17 cellular contexts compared by ENCODE assay signal in genomic region chr20:4120921-4121321, GRCh38. TPM values are rescaled to one million over a fixed set of nuclear protein-coding genes. Genes with fewer than 3 reads are reported as not detected.
DNase-seq lines count a peak whose midpoint lies in the region; ATAC-seq, FAIRE-seq and TF ChIP-seq lines count a peak whose summit lies in the region.
"Had no signal": no experiment of that assay in that cellular context is flagged by ENCODE, and none has a peak within 500 bp of the region (broad histone marks: within the 10 kb centered on the region; RNA-seq: fewer than 3 reads in every experiment).

No MANE protein-coding gene starts in this region.

- in situ Hi-C loops in HepG2 (cut with HindIII; ENCODE audit: extremely low pct_ligation_motif_present, low pct_unique_long_range_greater_than_20kb): no loop called here

- no TSS peak for BruUV-seq in HepG2 (replicated peaks; lab: Mats Ljungman, UMichigan)

- peak overlapping the region; percentile 65 for H2AK5ac ChIP-seq in mesendoderm (ENCODE audit: low read length)

- H3K56ac ChIP-seq in mesendoderm (ENCODE audit: low read length): no peak overlapping the region

- no peak overlapping the region for H3K4ac ChIP-seq in mesendoderm (ENCODE audit: low read depth, low read length)

- H4K8ac ChIP-seq in mesendoderm (ENCODE audit: low read depth, low read length): no peak overlapping the region

- no peak overlapping the region for H2AFZ ChIP-seq in HepG2 (ENCODE audit: low read length)
- H2AFZ ChIP-seq: GM23248 had no signal

- no peak overlapping the region for H2BK120ac ChIP-seq in mesendoderm (ENCODE audit: low read depth, low read length)

- no peak for TF ChIP-seq POLR2A in HepG2 (IDR thresholded peaks at IDR 0.05; ENCODE audit: insufficient read depth in 1 of 2, low read depth in 2 of 2, low read length in 2 of 2)

- H4K20me1 ChIP-seq in HepG2 (ENCODE audit: insufficient read depth, low read length): no peaks in the 10 kb centered on the region

- no peak overlapping the region for H3K23ac ChIP-seq in mesendoderm (ENCODE audit: low read length)

- no peaks in the 10 kb centered on the region for H3K9me3 ChIP-seq in liver (ENCODE audit: control insufficient read depth in 4 of 4, low read length in 3 of 4)
- H3K9me3 ChIP-seq in HepG2 (ENCODE audit: low read length): no peaks in the 10 kb centered on the region

- no peak for TF ChIP-seq CTCF in liver (IDR thresholded peaks at IDR 0.05; ENCODE audit: low read depth, low read length, missing input control)
- TF ChIP-seq CTCF in HepG2 (CRISPR knock-in tag; IDR thresholded peaks at IDR 0.05): no peak

- H3K27me3 ChIP-seq in liver (ENCODE audit: control insufficient read depth in 4 of 4, insufficient read depth in 4 of 4, low read length in 3 of 4): peaks cover 0 to 2% (median 0%) of the 10 kb centered on the region in 4 donors
- peaks cover 0 to 3% of the 10 kb centered on the region in 2 experiments; a peak in 2 of 5 replicates for H3K27me3 ChIP-seq in HepG2 (ENCODE audit: control insufficient read depth in 1 of 2, insufficient read depth in 2 of 2, low read length in 2 of 2)
- no peaks in the 10 kb centered on the region for H3K27me3 ChIP-seq in mesendoderm (ENCODE audit: insufficient read depth, low read length, poor library complexity)

- H3K27ac ChIP-seq in liver (ENCODE audit: low read depth in 1 of 2, low read length in 2 of 2) (no peak overlapping the region), HepG2 (ENCODE audit: extremely low read length, insufficient read depth, low read length) (no peak overlapping the region), mesendoderm (ENCODE audit: low read depth, low read length) (no peak overlapping the region)
- H3K27ac ChIP-seq: GM23248 had no signal

- DNase-seq in HepG2 (ENCODE audit: low spot score) (no peak), dermis blood vessel endothelial cell (peak; percentile 85), mesendoderm (no peak), NCI-H1436 treated with DMSO at 0.1 percent for 48 hours (lab: John Stamatoyannopoulos, UW) (no peak), NCI-H1417 treated with DMSO at 0.1 percent for 48 hours (lab: John Stamatoyannopoulos, UW) (no peak), kidney tubule cell (ENCODE audit: low spot score) (no peak)
- DNase-seq: AML-193, DMS79, GDM1, GM23248, NCI-H1694, NCI-H2107, NCI-H345 had no signal

- 63% methylated on average over 11 of the region's 11 CpGs for WGBS in liver
- 55% methylated on average over 11 of the region's 11 CpGs for WGBS in HepG2 (ENCODE audit: low lambda C conversion rate)
- whole genome bisulfite sequencing in mesendoderm (ENCODE audit: extremely low coverage, insufficient coverage, low lambda C conversion rate): no CpG with 5 or more reads among the region's 11 CpGs

- H3K4me1 ChIP-seq in liver (ENCODE audit: control insufficient read depth in 4 of 4, insufficient read depth in 4 of 4, low read length in 3 of 4) (no peaks in the 10 kb centered on the region), HepG2 (ENCODE audit: insufficient read depth, low read length) (peaks cover 18% of the 10 kb centered on the region), mesendoderm (ENCODE audit: control insufficient read depth, low read depth, low read length) (no peaks in the 10 kb centered on the region)

- FAIRE-seq in HepG2 (lab: Jason Lieb, UNC): no peak
- FAIRE-seq: GM12892 had no signal

- H3K9ac ChIP-seq in liver (ENCODE audit: low read depth in 1 of 2, low read length in 2 of 2) (no peak overlapping the region), HepG2 (ENCODE audit: insufficient read depth, low read depth, low read length) (no peak overlapping the region), mesendoderm (ENCODE audit: low read length) (no peak overlapping the region)
- H3K9ac ChIP-seq: GM23248 had no signal

- intact Hi-C loops in HepG2 (cut with micrococcal nuclease; ENCODE audit: unreplicated experiment): no loop called here

- no peak overlapping the region for H3K18ac ChIP-seq in mesendoderm (ENCODE audit: low read length)

- no peak overlapping the region for H2BK15ac ChIP-seq in mesendoderm (replicated peaks; ENCODE audit: low read depth)

- TF ChIP-seq EP300 in HepG2 (IDR thresholded peaks at IDR 0.05; ENCODE audit: low read depth in 2 of 2, low read length in 2 of 2) (no peak), HepG2 (CRISPR knock-in tag; IDR thresholded peaks at IDR 0.05; ENCODE audit: borderline replicate concordance) (no peak)

- CTCF ChIA-PET in HepG2 (lab: Yijun Ruan, JAX; ENCODE audit: low intra/inter-chr PET ratio, low total read pairs): no interaction called here

- H3K79me2 ChIP-seq in HepG2 (ENCODE audit: insufficient read depth, low read length) (no peaks in the 10 kb centered on the region), mesendoderm (ENCODE audit: control insufficient read depth, insufficient read depth, low read length) (no peaks in the 10 kb centered on the region)

- H3K36me3 ChIP-seq in liver (ENCODE audit: control insufficient read depth in 4 of 4, insufficient read depth in 3 of 4, low read depth in 1 of 4, low read length in 3 of 4): no peaks in the 10 kb centered on the region
- no peaks in the 10 kb centered on the region for H3K36me3 ChIP-seq in HepG2 (replicated peaks in 1 of 2; ENCODE audit: control insufficient read depth in 1 of 2, insufficient read depth in 2 of 2, low read length in 2 of 2)
- no peaks in the 10 kb centered on the region for H3K36me3 ChIP-seq in mesendoderm (ENCODE audit: control insufficient read depth, insufficient read depth, low read length)

- no peak overlapping the region for H3K4me3 ChIP-seq in liver (ENCODE audit: low read depth in 1 of 3, low read length in 3 of 3)
- no peak overlapping the region for H3K4me3 ChIP-seq in HepG2 (replicated peaks in 1 of 3; ENCODE audit: insufficient read depth in 1 of 3, low read depth in 2 of 3, low read length in 3 of 3)
- H3K4me3 ChIP-seq in mesendoderm (ENCODE audit: low read length): no peak overlapping the region
- H3K4me3 ChIP-seq: GM23248 had no signal

- POLR2A ChIA-PET in HepG2 (lab: Yijun Ruan, JAX): no interaction called here

- no peak overlapping the region for H2BK5ac ChIP-seq in mesendoderm (ENCODE audit: low read length)

- H4K5ac ChIP-seq in mesendoderm (ENCODE audit: low read length): no peak overlapping the region

- H3K79me1 ChIP-seq in mesendoderm (ENCODE audit: low read length): no peaks in the 10 kb centered on the region

- TF ChIP-seq RAD21 in liver (IDR thresholded peaks at IDR 0.05): no peak
- TF ChIP-seq RAD21 in HepG2 (CRISPR knock-in tag; IDR thresholded peaks at IDR 0.05): no peak

- H3K4me2 ChIP-seq in HepG2 (ENCODE audit: low read depth, low read length): no peak overlapping the region
- no peak overlapping the region for H3K4me2 ChIP-seq in mesendoderm (ENCODE audit: low read length)

- no peak for ATAC-seq in HepG2
- ATAC-seq: HCT116, Panc1 had no signal

TF ChIP-seq in liver, 16 proteins besides CTCF, POLR2A, EP300 and RAD21:
- peak; percentile 13 for TF ChIP-seq NR2F2 (IDR thresholded peaks at IDR 0.05)
- no peak for TF ChIP-seq YY1 (IDR thresholded peaks at IDR 0.05)

RNA-seq across cellular contexts. Expression of gene SMOX, which starts 27.7 kb away (rescaled TPM):
- total RNA-seq in liver: 10 to 100 TPM in 1 of 2 donors, 1 to 10 TPM in 1; 1.8 to 25.4 TPM
- polyA plus RNA-seq in liver: 1 to 10 TPM; 1.5 to 2.7 TPM
- total RNA-seq in HepG2 (2016; rRNA removed; fragmentation: Illumina TruSeq; extraction: Trizol): 15.2 and 22.7 TPM in 2 replicates
- 6.1 and 6.3 TPM in 2 replicates for total RNA-seq in HepG2 (2016; cell fraction: cytosol; rRNA removed; fragmentation: Illumina TruSeq; extraction: Trizol; ENCODE audit: low read depth)
- total RNA-seq in HepG2 (2016; cell fraction: insoluble cytoplasmic fraction; rRNA removed; fragmentation: Illumina TruSeq; extraction: Trizol): 15.6 and 22.2 TPM in 2 replicates
- total RNA-seq in HepG2 (2016; cell fraction: membrane; rRNA removed; fragmentation: Illumina TruSeq; extraction: Trizol): 10.3 and 11.1 TPM in 2 replicates
- 12.0 and 12.7 TPM in 2 replicates for total RNA-seq in HepG2 (2016; cell fraction: nucleus; rRNA removed; fragmentation: Illumina TruSeq; extraction: Trizol)
- 10.2 and 12.2 TPM in 2 replicates for polyA plus RNA-seq in HepG2 (2011; rRNA removed)
- 9.3 and 16.7 TPM in 2 replicates for polyA plus RNA-seq in HepG2 (2011; cell fraction: cytosol; rRNA removed)
- polyA plus RNA-seq in HepG2 (2011; cell fraction: nucleus; rRNA removed): 29.6 TPM in 2 replicates
- 13.2 and 25.9 TPM in 2 replicates for polyA plus RNA-seq in HepG2 (2012)
- 5.0 and 6.4 TPM in 2 replicates for polyA plus RNA-seq in HepG2 (2016; cell fraction: cytosol; fragmentation: Illumina TruSeq; extraction: Trizol; ENCODE audit: low read depth)
- 19.3 and 21.5 TPM in 2 replicates for polyA plus RNA-seq in HepG2 (2016; cell fraction: insoluble cytoplasmic fraction; fragmentation: Illumina TruSeq; extraction: Trizol; ENCODE audit: low read depth)
- 10.4 and 12.4 TPM in 2 replicates for polyA plus RNA-seq in HepG2 (2016; cell fraction: membrane; fragmentation: Illumina TruSeq; extraction: Trizol; ENCODE audit: low read depth)
- 22.2 and 26.5 TPM in 2 replicates for polyA plus RNA-seq in HepG2 (2016; cell fraction: nucleus; fragmentation: Illumina TruSeq; extraction: Trizol; ENCODE audit: insufficient read depth, low read depth)
- 17.6 and 18.8 TPM in 2 replicates for polyA minus RNA-seq in HepG2 (2011; rRNA and poly(A)+ RNA removed; ENCODE audit: low replicate concordance)
- polyA minus RNA-seq in HepG2 (2011; cell fraction: cytosol; rRNA and poly(A)+ RNA removed): 3.9 and 5.8 TPM in 2 replicates
- polyA minus RNA-seq in HepG2 (2011; cell fraction: nucleus; rRNA and poly(A)+ RNA removed): 8.5 and 10.0 TPM in 2 replicates
- total RNA-seq in dermis blood vessel endothelial cell: 13.1 and 23.5 TPM in 2 replicates
- 9.9 TPM for polyA plus RNA-seq in mesendoderm (2013, experiment 1 of 2)
- 11.2 TPM for polyA plus RNA-seq in mesendoderm (2013, experiment 2 of 2)
